ENCODE assay signal across 3 cellular contexts in genomic region chr5:17252543-17252942, GRCh38.
TF ChIP-seq lines count a peak whose summit lies in the region.

No MANE protein-coding gene starts in this region.

TF ChIP-seq in SK-N-SH, 30 proteins besides CTCF, POLR2A, EP300 and RAD21:
- TF ChIP-seq NRF1 (IDR thresholded peaks at IDR 0.05; ENCODE audit: low read depth, low read length) = no peak
- no peak for TF ChIP-seq TEAD4 (IDR thresholded peaks at IDR 0.05; ENCODE audit: borderline replicate concordance, insufficient read depth)
- TF ChIP-seq TAF1 (IDR thresholded peaks at IDR 0.05; ENCODE audit: borderline replicate concordance, low read depth, low read length) = no peak
- TF ChIP-seq MEF2A (IDR thresholded peaks at IDR 0.05; ENCODE audit: borderline replicate concordance, low read depth) = no peak
- peak; percentile 26; the same call in 1 of the 2 replicates for TF ChIP-seq FOSL2 (IDR thresholded peaks at IDR 0.05; ENCODE audit: borderline replicate concordance, low read depth)
- no peak for TF ChIP-seq YY1 (IDR thresholded peaks at IDR 0.05; ENCODE audit: low read depth)
- peak; percentile 16; the same call in 1 of the 2 replicates for TF ChIP-seq RXRA (IDR thresholded peaks at IDR 0.05; ENCODE audit: borderline replicate concordance, low read depth)
- TF ChIP-seq JUND (IDR thresholded peaks at IDR 0.05) = peak; percentile 14; the same call in 1 of the 2 replicates
- no peak for TF ChIP-seq USF1 (IDR thresholded peaks at IDR 0.05; ENCODE audit: borderline replicate concordance, low read depth)
- TF ChIP-seq, protein P1, sequence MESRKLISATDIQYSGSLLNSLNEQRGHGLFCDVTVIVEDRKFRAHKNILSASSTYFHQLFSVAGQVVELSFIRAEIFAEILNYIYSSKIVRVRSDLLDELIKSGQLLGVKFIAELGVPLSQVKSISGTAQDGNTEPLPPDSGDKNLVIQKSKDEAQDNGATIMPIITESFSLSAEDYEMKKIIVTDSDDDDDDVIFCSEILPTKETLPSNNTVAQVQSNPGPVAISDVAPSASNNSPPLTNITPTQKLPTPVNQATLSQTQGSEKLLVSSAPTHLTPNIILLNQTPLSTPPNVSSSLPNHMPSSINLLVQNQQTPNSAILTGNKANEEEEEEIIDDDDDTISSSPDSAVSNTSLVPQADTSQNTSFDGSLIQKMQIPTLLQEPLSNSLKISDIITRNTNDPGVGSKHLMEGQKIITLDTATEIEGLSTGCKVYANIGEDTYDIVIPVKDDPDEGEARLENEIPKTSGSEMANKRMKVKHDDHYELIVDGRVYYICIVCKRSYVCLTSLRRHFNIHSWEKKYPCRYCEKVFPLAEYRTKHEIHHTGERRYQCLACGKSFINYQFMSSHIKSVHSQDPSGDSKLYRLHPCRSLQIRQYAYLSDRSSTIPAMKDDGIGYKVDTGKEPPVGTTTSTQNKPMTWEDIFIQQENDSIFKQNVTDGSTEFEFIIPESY (IDR thresholded peaks at IDR 0.05; ENCODE audit: borderline replicate concordance, low read depth) = no peak

TF ChIP-seq in SK-N-SH treated with all-trans-retinoic acid at 6 μM for 48 hours, 23 proteins besides CTCF, POLR2A, EP300 and RAD21:
- TF ChIP-seq ESRRG (CRISPR knock-in tag; IDR thresholded peaks at IDR 0.05) = no peak

TF ChIP-seq in WTC11, 78 proteins besides CTCF, POLR2A, EP300 and RAD21:
- TF ChIP-seq ATF3 (CRISPR knock-in tag; conservative IDR thresholded peaks at IDR 0.05) = no peak
- TF ChIP-seq KAT7 (CRISPR knock-in tag; IDR thresholded peaks at IDR 0.05; ENCODE audit: borderline replicate concordance) = no peak
- TF ChIP-seq GRHL2 (CRISPR knock-in tag; IDR thresholded peaks at IDR 0.05; ENCODE audit: insufficient replicate concordance, severe bottlenecking) = no peak
- no peak for TF ChIP-seq ZNF532 (CRISPR knock-in tag; IDR thresholded peaks at IDR 0.05; ENCODE audit: borderline replicate concordance)
- TF ChIP-seq, protein P2, sequence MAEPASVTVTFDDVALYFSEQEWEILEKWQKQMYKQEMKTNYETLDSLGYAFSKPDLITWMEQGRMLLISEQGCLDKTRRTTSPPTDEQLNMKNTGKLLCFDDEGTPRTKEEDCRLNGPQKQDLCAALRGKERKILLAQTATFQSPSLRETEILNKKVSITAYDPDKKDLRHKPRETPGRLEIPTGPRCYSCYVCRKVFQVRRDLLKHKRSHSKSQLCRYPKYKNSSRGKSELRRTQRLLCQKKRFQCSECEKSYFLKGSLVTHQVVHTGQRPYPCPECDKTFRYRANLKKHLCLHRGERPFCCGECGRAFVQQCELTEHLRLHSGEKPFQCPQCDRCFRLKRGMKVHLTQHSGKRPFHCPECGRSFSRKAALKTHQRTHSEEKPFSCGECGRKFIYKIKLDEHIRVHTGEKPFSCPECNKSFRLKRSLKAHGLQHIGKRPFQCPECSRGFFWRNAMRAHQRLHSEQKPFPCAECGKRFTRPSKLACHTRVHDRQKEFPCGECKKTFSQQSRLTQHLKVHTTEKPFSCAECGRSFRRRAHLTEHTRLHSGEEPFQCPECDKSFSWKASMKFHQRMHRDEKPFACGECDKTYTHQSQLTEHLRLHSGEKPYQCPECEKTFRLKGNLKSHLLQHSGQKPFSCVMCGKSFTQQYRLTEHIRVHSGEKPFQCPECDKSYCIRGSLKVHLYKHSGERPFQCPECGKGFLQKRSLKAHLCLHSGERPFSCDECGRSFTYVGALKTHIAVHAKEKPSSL (CRISPR knock-in tag; conservative IDR thresholded peaks at IDR 0.05) = no peak
- no peak for TF ChIP-seq CREM (CRISPR knock-in tag; IDR thresholded peaks at IDR 0.05)
- TF ChIP-seq ZNF416 (CRISPR knock-in tag; IDR thresholded peaks at IDR 0.05) = no peak
- no peak for TF ChIP-seq FOXP1 (CRISPR knock-in tag; IDR thresholded peaks at IDR 0.05; ENCODE audit: borderline replicate concordance)
